8 cellular contexts compared by ENCODE assay signal in the genomic region with DNA sequence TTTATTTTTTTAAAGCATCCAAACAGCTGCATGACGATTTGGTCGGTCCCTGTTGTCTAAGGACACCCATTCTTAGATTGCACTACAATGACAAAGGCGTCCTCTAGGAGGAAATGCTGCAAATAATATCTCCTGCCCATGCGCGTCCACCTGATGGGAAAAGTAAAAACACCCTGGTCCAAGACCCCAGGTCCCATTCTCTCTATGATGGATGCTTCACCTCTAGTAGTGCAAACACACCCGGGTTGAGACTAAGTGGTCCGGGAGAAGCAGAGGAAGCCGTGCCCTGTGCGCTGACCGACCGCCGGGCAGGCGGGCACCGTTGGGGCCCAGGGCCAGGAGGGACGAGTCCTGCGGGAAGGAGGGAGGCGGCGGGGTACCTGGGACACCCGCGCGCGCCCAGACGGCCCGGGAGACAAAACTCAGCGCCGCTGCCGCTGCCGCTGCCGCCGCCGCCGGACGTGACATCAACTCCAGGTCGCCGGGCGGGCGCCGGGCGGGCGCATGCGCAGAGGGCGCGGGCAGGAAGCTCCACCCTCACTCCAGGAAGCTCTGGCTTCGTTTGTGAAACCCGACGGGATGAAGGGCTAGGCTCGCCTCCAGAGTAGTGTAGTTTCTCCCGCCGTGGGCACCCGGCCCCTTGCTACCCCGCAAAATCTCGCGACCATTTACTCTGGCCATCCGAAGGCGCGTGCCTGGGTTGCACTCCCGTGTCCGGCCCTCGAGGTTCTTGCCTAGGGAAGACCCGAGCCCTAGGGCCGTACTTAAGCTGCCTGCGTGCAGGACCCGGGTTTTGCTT. TPM values are rescaled to one million over a fixed set of nuclear protein-coding genes. Genes with fewer than 3 reads are reported as not detected.
DNase-seq lines count a peak whose midpoint lies in the region; ATAC-seq, FAIRE-seq and TF ChIP-seq lines count a peak whose summit lies in the region.

TBC1D7 (minus strand) TSS at position 462 of the 799 bp plus-strand sequence. CDS start 1,639 bp downstream, outside the sequence.

- ATAC-seq in GM19351 (IDR thresholded peaks at IDR 0.05; ENCODE audit: unreplicated experiment) (peak; percentile 78), HG03520 (IDR thresholded peaks at IDR 0.05; ENCODE audit: unreplicated experiment) (peak; percentile 91), HepG2 (peak; percentile 92)

- TF ChIP-seq RAD21 in HepG2 (CRISPR knock-in tag; IDR thresholded peaks at IDR 0.05) = peak; percentile 22; the same call in 1 of the 2 replicates

- in situ Hi-C loops in HepG2 (cut with HindIII; ENCODE audit: extremely low pct_ligation_motif_present, low pct_unique_long_range_greater_than_20kb) = no loop called here

- peaks cover 9% of the 10 kb centered on the region for H3K4me1 Mint-ChIP-seq in dendritic cell treated with granulocyte-macrophage colony-stimulating factor and Interleukin-4, amounts not matched to agents 40 ng/mL and 50 ng/mL, for 4 days (ENCODE audit: low read depth)

- peaks cover 0 to 20% of the 10 kb centered on the region in 2 experiments; a peak in 2 of 5 replicates for H3K36me3 ChIP-seq in HepG2 (replicated peaks in 1 of 2; ENCODE audit: control insufficient read depth in 1 of 2, insufficient read depth in 2 of 2, low read length in 2 of 2)

- no peaks in the 10 kb centered on the region for H3K9me3 ChIP-seq in HepG2 (ENCODE audit: low read length)

- peak within 1 kb of the TSS; percentile 72 to 92 (median 90) for H3K4me3 ChIP-seq in HepG2 (replicated peaks in 1 of 3; ENCODE audit: insufficient read depth in 1 of 3, low read depth in 2 of 3, low read length in 3 of 3)

- no peaks in the 10 kb centered on the region for H3K9me3 Mint-ChIP-seq in dendritic cell treated with granulocyte-macrophage colony-stimulating factor and Interleukin-4, amounts not matched to agents 40 ng/mL and 50 ng/mL, for 4 days

- POLR2A ChIA-PET in HepG2 (lab: Yijun Ruan, JAX) = interaction anchor here (0.6 to 2.1 kb wide), 34 partner anchors 14 to 384 kb away, joined by 3 to 24 read pairs (median 5); partner anchors contain the start of genes GFOD1, NOL7, RANBP9 and SIRT5

- BruUV-seq in HepG2 (replicated peaks; lab: Mats Ljungman, UMichigan) = TSS peak; percentile 69

- peak within 1 kb of the TSS; percentile 88 for H3K4me3 Mint-ChIP-seq in dendritic cell treated with granulocyte-macrophage colony-stimulating factor and Interleukin-4, amounts not matched to agents 40 ng/mL and 50 ng/mL, for 4 days

- peak within 1 kb of the TSS; percentile 78 for H2AFZ ChIP-seq in HepG2 (ENCODE audit: low read length)

- peak; percentile 60 for FAIRE-seq in HepG2 (lab: Jason Lieb, UNC)

- peak within 1 kb of the TSS; percentile 95 for H3K4me2 ChIP-seq in HepG2 (ENCODE audit: low read depth, low read length)

- TF ChIP-seq CTCF in C4-2B (conservative IDR thresholded peaks at IDR 0.05) (peak; percentile 22), HepG2 (CRISPR knock-in tag; IDR thresholded peaks at IDR 0.05) (peak; percentile 28)

- H3K27ac ChIP-seq in C4-2B = peak within 1 kb of the TSS; percentile 85
- H3K27ac ChIP-seq in HepG2 (ENCODE audit: extremely low read length, insufficient read depth, low read length) = peak within 1 kb of the TSS; percentile 81

- no peaks in the 10 kb centered on the region for H3K27me3 Mint-ChIP-seq in dendritic cell treated with granulocyte-macrophage colony-stimulating factor and Interleukin-4, amounts not matched to agents 40 ng/mL and 50 ng/mL, for 4 days

- TF ChIP-seq EP300 in HepG2 (IDR thresholded peaks at IDR 0.05; ENCODE audit: low read depth in 2 of 2, low read length in 2 of 2) (no peak), HepG2 (CRISPR knock-in tag; IDR thresholded peaks at IDR 0.05; ENCODE audit: borderline replicate concordance) (no peak; the same call in 1 of the 2 replicates)

- peak; percentile 97 for DNase-seq in NCI-H69 (lab: John Stamatoyannopoulos, UW)
- peak; percentile 87 to 88 for DNase-seq in activated CD4-positive, alpha-beta T cell treated with anti-CD3 and anti-CD28 coated beads, Interleukin-2, amount 50 U/mL, for 24 hours (ENCODE audit: low read depth in 1 of 2, low spot score in 1 of 2)
- peak; percentile 92 for DNase-seq in HepG2 (ENCODE audit: low spot score)
- peak; percentile 93 for DNase-seq in stimulated activated CD4-positive, alpha-beta T cell treated with anti-CD3 and anti-CD28 coated beads, Interleukin-4, amount 100 ng/mL, for 1 hour

- peak within 1 kb of the TSS; percentile 89 for H3K27ac Mint-ChIP-seq in dendritic cell treated with granulocyte-macrophage colony-stimulating factor and Interleukin-4, amounts not matched to agents 40 ng/mL and 50 ng/mL, for 4 days

- peak; percentile 74 to 94 for TF ChIP-seq POLR2A in HepG2 (IDR thresholded peaks at IDR 0.05; ENCODE audit: insufficient read depth in 1 of 2, low read depth in 2 of 2, low read length in 2 of 2)

- peak within 1 kb of the TSS; percentile 87 for H3K9ac ChIP-seq in HepG2 (ENCODE audit: insufficient read depth, low read depth, low read length)

- intact Hi-C loops in dendritic cell treated with granulocyte-macrophage colony-stimulating factor and Interleukin-4, amounts not matched to agents 40 ng/mL and 50 ng/mL, for 4 days (cut with micrococcal nuclease) = loop anchor here (2.0 kb wide), 2 partner anchors 25 to 417 kb away; no protein-coding TSS in a partner anchor
- intact Hi-C loops in HepG2 (cut with micrococcal nuclease; ENCODE audit: unreplicated experiment) = loop anchor here (1.0 to 2.0 kb wide), 5 partner anchors 39 to 159 kb away; partner anchors contain the start of gene GFOD1

- peaks cover 45% of the 10 kb centered on the region for H3K4me1 ChIP-seq in HepG2 (ENCODE audit: insufficient read depth, low read length)

- no peaks in the 10 kb centered on the region for H4K20me1 ChIP-seq in HepG2 (ENCODE audit: insufficient read depth, low read length)

- peaks cover 20% of the 10 kb centered on the region for H3K36me3 Mint-ChIP-seq in dendritic cell treated with granulocyte-macrophage colony-stimulating factor and Interleukin-4, amounts not matched to agents 40 ng/mL and 50 ng/mL, for 4 days (ENCODE audit: low read depth)

- peaks cover 0 to 4% of the 10 kb centered on the region in 2 experiments; a peak in 2 of 5 replicates for H3K27me3 ChIP-seq in HepG2 (ENCODE audit: control insufficient read depth in 1 of 2, insufficient read depth in 2 of 2, low read length in 2 of 2)

- under 1% methylated on average over 35 of the region's 63 CpGs for WGBS in HepG2 (ENCODE audit: low lambda C conversion rate)

- H3K79me2 ChIP-seq in HepG2 (ENCODE audit: insufficient read depth, low read length) = peaks cover 9% of the 10 kb centered on the region

- CTCF ChIA-PET in HepG2 (lab: Yijun Ruan, JAX; ENCODE audit: low intra/inter-chr PET ratio, low total read pairs) = interaction anchor here (1.6 kb wide), 1 partner anchor 100 kb away, joined by 3 read pairs; no protein-coding TSS in a partner anchor

TF ChIP-seq in HepG2, 621 proteins besides CTCF, POLR2A, EP300 and RAD21 (continues in another document):
- TF ChIP-seq FOXO1 (CRISPR knock-in tag; IDR thresholded peaks at IDR 0.05) = peak; percentile 13; the same call in 1 of the 2 replicates
- TF ChIP-seq, protein P1, sequence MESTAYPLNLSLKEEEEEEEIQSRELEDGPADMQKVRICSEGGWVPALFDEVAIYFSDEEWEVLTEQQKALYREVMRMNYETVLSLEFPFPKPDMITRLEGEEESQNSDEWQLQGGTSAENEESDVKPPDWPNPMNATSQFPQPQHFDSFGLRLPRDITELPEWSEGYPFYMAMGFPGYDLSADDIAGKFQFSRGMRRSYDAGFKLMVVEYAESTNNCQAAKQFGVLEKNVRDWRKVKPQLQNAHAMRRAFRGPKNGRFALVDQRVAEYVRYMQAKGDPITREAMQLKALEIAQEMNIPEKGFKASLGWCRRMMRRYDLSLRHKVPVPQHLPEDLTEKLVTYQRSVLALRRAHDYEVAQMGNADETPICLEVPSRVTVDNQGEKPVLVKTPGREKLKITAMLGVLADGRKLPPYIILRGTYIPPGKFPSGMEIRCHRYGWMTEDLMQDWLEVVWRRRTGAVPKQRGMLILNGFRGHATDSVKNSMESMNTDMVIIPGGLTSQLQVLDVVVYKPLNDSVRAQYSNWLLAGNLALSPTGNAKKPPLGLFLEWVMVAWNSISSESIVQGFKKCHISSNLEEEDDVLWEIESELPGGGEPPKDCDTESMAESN (CRISPR knock-in tag; conservative IDR thresholded peaks at IDR 0.05) = peak; percentile 31
- TF ChIP-seq ZC3H13 (CRISPR knock-in tag; IDR thresholded peaks at IDR 0.05) = peak; percentile 40; the same call in 1 of the 2 replicates
- no peak for TF ChIP-seq TCF7L2 (IDR thresholded peaks at IDR 0.05; ENCODE audit: low read depth, low read length)
- TF ChIP-seq SP4 (CRISPR knock-in tag; IDR thresholded peaks at IDR 0.05) = peak; percentile 48; the same call in 1 of the 2 replicates
- TF ChIP-seq, protein P2, sequence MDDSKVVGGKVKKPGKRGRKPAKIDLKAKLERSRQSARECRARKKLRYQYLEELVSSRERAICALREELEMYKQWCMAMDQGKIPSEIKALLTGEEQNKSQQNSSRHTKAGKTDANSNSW (CRISPR knock-in tag; IDR thresholded peaks at IDR 0.05; ENCODE audit: borderline replicate concordance) = peak; percentile 37; the same call in 1 of the 2 replicates
- peak; percentile 14; the same call in 1 of the 2 replicates for TF ChIP-seq ZNF354B (CRISPR knock-in tag; IDR thresholded peaks at IDR 0.05)

RNA-seq across cellular contexts. Expression of gene TBC1D7, which starts in this region (rescaled TPM):
- 23.3 and 28.5 TPM in 2 replicates for total RNA-seq in HepG2 (2016; rRNA removed; fragmentation: Illumina TruSeq; extraction: Trizol)
- total RNA-seq in HepG2 (2016; cell fraction: cytosol; rRNA removed; fragmentation: Illumina TruSeq; extraction: Trizol; ENCODE audit: low read depth) = 12.0 and 14.1 TPM in 2 replicates
- total RNA-seq in HepG2 (2016; cell fraction: insoluble cytoplasmic fraction; rRNA removed; fragmentation: Illumina TruSeq; extraction: Trizol) = 25.7 and 25.9 TPM in 2 replicates
- 18.1 and 20.7 TPM in 2 replicates for total RNA-seq in HepG2 (2016; cell fraction: membrane; rRNA removed; fragmentation: Illumina TruSeq; extraction: Trizol)
- total RNA-seq in HepG2 (2016; cell fraction: nucleus; rRNA removed; fragmentation: Illumina TruSeq; extraction: Trizol) = 38.3 and 38.4 TPM in 2 replicates
- polyA plus RNA-seq in HepG2 (2011; rRNA removed) = 24.3 and 30.8 TPM in 2 replicates
- 14.7 and 17.2 TPM in 2 replicates for polyA plus RNA-seq in HepG2 (2011; cell fraction: cytosol; rRNA removed)
- polyA plus RNA-seq in HepG2 (2011; cell fraction: nucleus; rRNA removed) = 14.9 and 19.7 TPM in 2 replicates
- 18.4 and 21.3 TPM in 2 replicates for polyA plus RNA-seq in HepG2 (2012)
- 10.6 and 14.9 TPM in 2 replicates for polyA plus RNA-seq in HepG2 (2016; cell fraction: cytosol; fragmentation: Illumina TruSeq; extraction: Trizol; ENCODE audit: low read depth)
- 37.2 and 41.0 TPM in 2 replicates for polyA plus RNA-seq in HepG2 (2016; cell fraction: insoluble cytoplasmic fraction; fragmentation: Illumina TruSeq; extraction: Trizol; ENCODE audit: low read depth)
- polyA plus RNA-seq in HepG2 (2016; cell fraction: membrane; fragmentation: Illumina TruSeq; extraction: Trizol; ENCODE audit: low read depth) = 14.6 and 19.3 TPM in 2 replicates
- 27.9 and 28.4 TPM in 2 replicates for polyA plus RNA-seq in HepG2 (2016; cell fraction: nucleus; fragmentation: Illumina TruSeq; extraction: Trizol; ENCODE audit: insufficient read depth, low read depth)
- 32.1 and 53.3 TPM in 2 replicates for polyA minus RNA-seq in HepG2 (2011; rRNA and poly(A)+ RNA removed; ENCODE audit: low replicate concordance)
- 8.5 and 11.2 TPM in 2 replicates for polyA minus RNA-seq in HepG2 (2011; cell fraction: cytosol; rRNA and poly(A)+ RNA removed)
- 56.8 and 61.8 TPM in 2 replicates for polyA minus RNA-seq in HepG2 (2011; cell fraction: nucleus; rRNA and poly(A)+ RNA removed)

Comparison
In these comparisons a context has a peak if more than half of its experiments do, and no peak if none do; other contexts are left out.
1. Peak in every context shown above with its lines: DNase-seq, ATAC-seq, H3K4me3 ChIP-seq and H3K27ac ChIP-seq.